ENCODE assay signal across 33 cellular contexts in genomic region chr2:49371302-49371701, GRCh38.
"Had no signal": no experiment of that assay in that cellular context is flagged by ENCODE, and none has a peak within 500 bp of the region (broad histone marks: within the 10 kb centered on the region; RNA-seq: fewer than 3 reads in every experiment).

No MANE protein-coding gene starts in this region.

- H3K4me3 ChIP-seq: coronary artery, dorsolateral prefrontal cortex, esophagus squamous epithelium, gastroesophageal sphincter had no signal

- H3K4me1 Mint-ChIP-seq: activated B cell treated with CpG ODN at 0.5 μM for 24 hours; activated T-helper 17 cell treated with anti-CD3 and anti-CD28 coated beads, Interleukin-2, amount 50 U/mL, for 72 hours; central memory CD8-positive, alpha-beta T cell had no signal

- H3K36me3 ChIP-seq: brain microvascular endothelial cell, esophagus squamous epithelium, gastroesophageal sphincter, WERI-Rb-1 had no signal

- H3K27me3 Mint-ChIP-seq: activated B cell treated with CpG ODN at 0.5 μM for 24 hours; activated CD8-positive, alpha-beta T cell treated with anti-CD3 and anti-CD28 coated beads for 36 hours; activated naive CD8-positive, alpha-beta T cell; activated T-helper 17 cell treated with anti-CD3 and anti-CD28 coated beads, Interleukin-2, amount 50 U/mL, for 72 hours; central memory CD8-positive, alpha-beta T cell; dendritic cell treated with granulocyte-macrophage colony-stimulating factor and Interleukin-4, amounts not matched to agents 40 ng/mL and 50 ng/mL, for 4 days; effector memory CD8-positive, alpha-beta T cell had no signal

- H3K27ac Mint-ChIP-seq: activated B cell treated with CpG ODN at 0.5 μM for 24 hours; activated CD8-positive, alpha-beta T cell treated with anti-CD3 and anti-CD28 coated beads for 36 hours; activated naive CD8-positive, alpha-beta T cell; activated T-helper 17 cell treated with anti-CD3 and anti-CD28 coated beads, Interleukin-2, amount 50 U/mL, for 72 hours; dendritic cell treated with granulocyte-macrophage colony-stimulating factor and Interleukin-4, amounts not matched to agents 40 ng/mL and 50 ng/mL, for 4 days; effector memory CD8-positive, alpha-beta T cell; T-helper 2 cell treated with Interferon-gamma antibody and Interleukin-4, amounts not matched to agents 5 μg/mL and 100 μg/mL, for 36 hours had no signal

- H3K9me3 Mint-ChIP-seq: dendritic cell treated with granulocyte-macrophage colony-stimulating factor and Interleukin-4, amounts not matched to agents 40 ng/mL and 50 ng/mL, for 4 days; effector memory CD8-positive, alpha-beta T cell had no signal

- ATAC-seq: activated CD4-positive, CD25-positive, alpha-beta regulatory T cell treated with anti-CD3 and anti-CD28 coated beads, Interleukin-2, amount 50 U/mL, for 24 hours; activated CD8-positive, alpha-beta T cell treated with anti-CD3 and anti-CD28 coated beads for 36 hours; activated T-cell treated with anti-CD3 and anti-CD28 coated beads, Interleukin-2, amount 50 U/mL, for 4 hours; activated T-helper 17 cell treated with anti-CD3 and anti-CD28 coated beads, Interleukin-2, amount 50 U/mL, for 72 hours; effector memory CD8-positive, alpha-beta T cell; gastroesophageal sphincter had no signal

- H3K9me3 ChIP-seq: esophagus squamous epithelium, gastroesophageal sphincter had no signal

- H3K4me1 ChIP-seq: esophagus squamous epithelium, gastroesophageal sphincter had no signal

- FAIRE-seq: astrocyte, bronchial epithelial cell had no signal

- H3K4me3 Mint-ChIP-seq: activated B cell treated with CpG ODN at 0.5 μM for 24 hours; activated CD8-positive, alpha-beta T cell treated with anti-CD3 and anti-CD28 coated beads for 36 hours; activated naive CD8-positive, alpha-beta T cell; activated T-cell treated with anti-CD3 and anti-CD28 coated beads, Interleukin-2, amount 50 U/mL, for 4 hours; activated T-helper 17 cell treated with anti-CD3 and anti-CD28 coated beads, Interleukin-2, amount 50 U/mL, for 72 hours; central memory CD8-positive, alpha-beta T cell; dendritic cell treated with granulocyte-macrophage colony-stimulating factor and Interleukin-4, amounts not matched to agents 40 ng/mL and 50 ng/mL, for 4 days; effector memory CD8-positive, alpha-beta T cell; T-helper 2 cell treated with Interferon-gamma antibody and Interleukin-4, amounts not matched to agents 5 μg/mL and 100 μg/mL, for 36 hours had no signal

- DNase-seq: activated B cell treated with CpG ODN at 0.5 μM for 24 hours; activated CD4-positive, alpha-beta T cell treated with anti-CD3 and anti-CD28 coated beads for 48 hours; activated CD4-positive, alpha-beta T cell treated with anti-CD3 and anti-CD28 coated beads, Interleukin-2, amount 50 U/mL, for 1 hour; activated CD4-positive, alpha-beta T cell treated with anti-CD3 and anti-CD28 coated beads, Interleukin-2, amount 50 U/mL, for 48 hours; activated CD8-positive, alpha-beta memory T cell treated with anti-CD3 and anti-CD28 coated beads for 24 hours; activated CD8-positive, alpha-beta T cell treated with anti-CD3 and anti-CD28 coated beads for 36 hours; activated effector memory CD4-positive, alpha-beta T cell treated with Interleukin-2 at 50 U/mL for 16 hours; activated gamma-delta T cell treated with Interleukin-2 at 50 U/mL for 16 hours; activated naive CD4-positive, alpha-beta T cell treated with anti-CD3 and anti-CD28 coated beads, Interleukin-2, amount 50 U/mL, for 16 hours; activated naive CD4-positive, alpha-beta T cell treated with Interleukin-2 at 50 U/mL for 16 hours; activated T-cell treated with anti-CD3 and anti-CD28 coated beads, Interleukin-2, amount 50 U/mL, for 4 hours; amniotic stem cell; anterior cingulate cortex; brain microvascular endothelial cell; dorsolateral prefrontal cortex; effector CD4-positive, alpha-beta T cell; effector memory CD8-positive, alpha-beta T cell; esophagus squamous epithelium; foreskin melanocyte; head of caudate nucleus; hippocampal formation; T1000; WERI-Rb-1 had no signal

- H3K27me3 ChIP-seq: brain microvascular endothelial cell, dorsolateral prefrontal cortex, esophagus squamous epithelium, gastroesophageal sphincter had no signal

- H3K27ac ChIP-seq: brain microvascular endothelial cell, coronary artery, dorsolateral prefrontal cortex, esophagus squamous epithelium, gastroesophageal sphincter, WERI-Rb-1 had no signal

- H3K36me3 Mint-ChIP-seq: activated naive CD8-positive, alpha-beta T cell had no signal
